In the genomic region with DNA sequence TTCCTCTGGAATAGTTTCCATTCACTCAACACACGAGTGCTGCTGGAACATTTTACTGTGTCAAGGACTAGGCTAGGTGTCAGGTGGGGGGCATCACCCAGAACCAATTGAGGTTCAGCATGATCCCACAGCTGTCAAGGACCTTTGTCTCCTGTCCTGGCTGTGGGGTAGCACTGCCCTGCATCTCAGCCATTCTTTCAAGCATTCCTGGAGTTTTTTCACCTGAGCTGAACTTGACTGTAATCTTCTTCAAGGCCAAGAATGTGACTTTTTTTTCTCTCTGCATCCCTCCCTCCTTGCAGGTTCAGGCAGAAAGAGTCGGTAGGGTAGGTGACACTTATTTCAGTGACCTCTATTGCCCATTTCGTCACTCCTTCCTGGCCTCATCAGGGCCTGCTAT, we compare ENCODE assay signal across 28 cellular contexts. TPM values are rescaled to one million over a fixed set of nuclear protein-coding genes. Genes with fewer than 3 reads are reported as not detected.
"Had no signal": no experiment of that assay in that cellular context is flagged by ENCODE, and none has a peak within 500 bp of the region (broad histone marks: within the 10 kb centered on the region; RNA-seq: fewer than 3 reads in every experiment).

No MANE protein-coding gene starts in this region.

- H3K9me3 ChIP-seq: MG63 had no signal

- H3K4me1 Mint-ChIP-seq: activated T-helper 17 cell treated with anti-CD3 and anti-CD28 coated beads, Interleukin-2, amount 50 U/mL, for 72 hours had no signal

- H3K36me3 ChIP-seq: MG63 had no signal

- H3K36me3 Mint-ChIP-seq: activated naive CD8-positive, alpha-beta T cell had no signal

- H3K9me3 Mint-ChIP-seq: activated CD4-positive, alpha-beta memory T cell treated with anti-CD3 and anti-CD28 coated beads, Interleukin-2, amount 10 ng/mL, durations not matched to agents 7 days and 5 days had no signal

- DNase-seq: activated CD4-positive, alpha-beta memory T cell treated with anti-CD3 and anti-CD28 coated beads, Interleukin-2, amount 10 ng/mL, durations not matched to agents 7 days and 5 days; activated CD4-positive, alpha-beta T cell treated with anti-CD3 and anti-CD28 coated beads, Interleukin-2, amount 50 U/mL, for 1 hour; activated CD4-positive, CD25-positive, alpha-beta regulatory T cell; activated gamma-delta T cell; activated naive CD4-positive, alpha-beta T cell treated with anti-CD3 and anti-CD28 coated beads for 36 hours; activated T-cell treated with anti-CD3 and anti-CD28 coated beads for 4 hours; activated T-cell treated with anti-CD3 and anti-CD28 coated beads, Interleukin-2, amount 50 U/mL, for 48 hours; amygdala; MG63; MV-4-11; NCI-H1092 treated with DMSO at 0.1 percent for 48 hours; NCI-H1417 treated with DMSO at 0.1 percent for 48 hours; NCI-H1694; NCI-H2029; NCI-H2107; NCI-H345; NCI-H510A; NCI-H526 treated with DMSO at 0.1 percent for 48 hours; NCI-H82; SIG-M5; T-helper 2 cell; T1000 had no signal

- H3K27ac Mint-ChIP-seq: activated CD4-positive, alpha-beta memory T cell treated with anti-CD3 and anti-CD28 coated beads, Interleukin-2, amount 10 ng/mL, durations not matched to agents 7 days and 5 days; activated naive CD4-positive, alpha-beta T cell treated with anti-CD3 and anti-CD28 coated beads for 36 hours; activated naive CD8-positive, alpha-beta T cell; activated T-helper 17 cell treated with anti-CD3 and anti-CD28 coated beads, Interleukin-2, amount 50 U/mL, for 72 hours had no signal

- H3K4me3 Mint-ChIP-seq: activated CD4-positive, alpha-beta memory T cell treated with anti-CD3 and anti-CD28 coated beads, Interleukin-2, amount 10 ng/mL, durations not matched to agents 7 days and 5 days; activated naive CD4-positive, alpha-beta T cell treated with anti-CD3 and anti-CD28 coated beads for 36 hours; activated naive CD8-positive, alpha-beta T cell; activated T-helper 17 cell treated with anti-CD3 and anti-CD28 coated beads, Interleukin-2, amount 50 U/mL, for 72 hours had no signal

- H3K4me3 ChIP-seq: MG63 had no signal

- FAIRE-seq: TTC549 had no signal

- ATAC-seq: activated T-helper 17 cell treated with anti-CD3 and anti-CD28 coated beads, Interleukin-2, amount 50 U/mL, for 72 hours had no signal

RNA-seq across cellular contexts. Expression of a gene that starts 3.5 kb away (rescaled TPM):
- total RNA-seq: activated CD4-positive, alpha-beta memory T cell treated with anti-CD3 and anti-CD28 coated beads, Interleukin-2, amount 10 ng/mL, durations not matched to agents 7 days and 5 days; activated CD8-positive, alpha-beta memory T cell treated with anti-CD3 and anti-CD28 coated beads for 36 hours; activated naive CD4-positive, alpha-beta T cell treated with anti-CD3 and anti-CD28 coated beads for 36 hours; activated T-helper 17 cell treated with anti-CD3 and anti-CD28 coated beads, Interleukin-2, amount 50 U/mL, for 72 hours; OCI-LY7; RPMI7951 had no signal
